In the genomic region with DNA sequence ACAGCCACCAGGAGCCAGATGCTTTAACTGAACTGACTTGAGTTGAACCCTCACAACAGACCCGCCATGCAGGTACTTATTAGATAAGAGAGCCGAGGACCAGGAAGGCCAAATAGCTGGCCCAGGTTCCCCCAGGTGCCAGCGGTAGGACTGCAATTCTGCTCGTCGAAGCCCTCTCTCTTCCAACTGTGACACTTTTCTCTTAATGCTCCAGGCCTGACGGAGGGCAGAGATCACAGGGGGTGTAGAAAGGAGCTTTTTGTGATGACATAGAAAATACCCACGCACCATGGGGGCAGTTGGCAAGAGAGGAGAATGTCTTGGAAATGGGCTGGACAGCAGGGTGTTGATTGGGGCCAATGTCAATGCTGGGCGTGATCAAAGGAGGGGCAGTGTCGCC, we compare ENCODE assay signal across 35 cellular contexts.
"Had no signal": no experiment of that assay in that cellular context is flagged by ENCODE, and none has a peak within 500 bp of the region (broad histone marks: within the 10 kb centered on the region; RNA-seq: fewer than 3 reads in every experiment).

No MANE protein-coding gene starts in this region.

- H3K4me1 Mint-ChIP-seq: activated B cell treated with CpG ODN at 0.5 μM for 24 hours; activated CD4-positive, alpha-beta T cell treated with anti-CD3 and anti-CD28 coated beads, Interleukin-2, amount 10 ng/mL, durations not matched to agents 24 days and 14 days; activated naive CD4-positive, alpha-beta T cell treated with anti-CD3 and anti-CD28 coated beads, Interleukin-2, amount 50 U/mL, for 24 hours; activated naive CD8-positive, alpha-beta T cell treated with anti-CD3 and anti-CD28 coated beads, Interleukin-2, amount 50 U/mL, for 24 hours; central memory CD8-positive, alpha-beta T cell had no signal

- H3K27ac Mint-ChIP-seq: activated B cell treated with CpG ODN at 0.5 μM for 24 hours; activated CD4-positive, alpha-beta memory T cell treated with anti-CD3 and anti-CD28 coated beads for 36 hours; activated CD4-positive, alpha-beta T cell treated with anti-CD3 and anti-CD28 coated beads, Interleukin-2, amount 10 ng/mL, durations not matched to agents 24 days and 14 days; activated CD8-positive, alpha-beta T cell treated with anti-CD3 and anti-CD28 coated beads for 36 hours; activated naive CD4-positive, alpha-beta T cell treated with anti-CD3 and anti-CD28 coated beads, Interleukin-2, amount 10 ng/mL, durations not matched to agents 7 days and 5 days; activated naive CD4-positive, alpha-beta T cell treated with anti-CD3 and anti-CD28 coated beads, Interleukin-2, amount 50 U/mL, for 24 hours; activated naive CD8-positive, alpha-beta T cell; activated naive CD8-positive, alpha-beta T cell treated with anti-CD3 and anti-CD28 coated beads, Interleukin-2, amount 10 ng/mL, durations not matched to agents 7 days and 5 days; activated naive CD8-positive, alpha-beta T cell treated with anti-CD3 and anti-CD28 coated beads, Interleukin-2, amount 50 U/mL, for 24 hours; activated T-cell treated with anti-CD3 and anti-CD28 coated beads, Interleukin-2, amount 50 U/mL, for 72 hours; activated T-helper 2 cell treated with anti-CD3 and anti-CD28 coated beads, Interferon-gamma antibody, Interleukin-2, Interleukin-4, amounts not matched to agents 10 μg/mL and 5 μg/mL and 100 μg/mL, durations not matched to agents 14 hours and 24 hours and 36 hours; T-helper 1 cell treated with Interleukin-12 subunit alpha and Interleukin-12 subunit beta and Interleukin-4 antibody, amounts not matched to agents 30 μg/mL and 1 μg/mL, for 36 hours; T-helper 2 cell treated with Interferon-gamma antibody and Interleukin-4, amounts not matched to agents 5 μg/mL and 100 μg/mL, for 36 hours had no signal

- H3K9me3 ChIP-seq: ascending aorta, breast epithelium had no signal

- H3K4me3 ChIP-seq: ascending aorta, breast epithelium had no signal

- H3K9me3 Mint-ChIP-seq: activated B cell treated with CpG ODN at 0.5 μM for 24 hours; activated CD4-positive, alpha-beta memory T cell treated with anti-CD3 and anti-CD28 coated beads for 36 hours; activated CD4-positive, alpha-beta T cell treated with anti-CD3 and anti-CD28 coated beads, Interleukin-2, amount 10 ng/mL, durations not matched to agents 24 days and 14 days; activated CD8-positive, alpha-beta T cell treated with anti-CD3 and anti-CD28 coated beads for 36 hours; activated naive CD4-positive, alpha-beta T cell treated with anti-CD3 and anti-CD28 coated beads, Interleukin-2, amount 10 ng/mL, durations not matched to agents 7 days and 5 days; activated naive CD4-positive, alpha-beta T cell treated with anti-CD3 and anti-CD28 coated beads, Interleukin-2, amount 50 U/mL, for 24 hours; activated naive CD8-positive, alpha-beta T cell treated with anti-CD3 and anti-CD28 coated beads, Interleukin-2, amount 10 ng/mL, durations not matched to agents 7 days and 5 days; activated naive CD8-positive, alpha-beta T cell treated with anti-CD3 and anti-CD28 coated beads, Interleukin-2, amount 50 U/mL, for 24 hours; activated T-cell treated with anti-CD3 and anti-CD28 coated beads, Interleukin-2, amount 50 U/mL, for 4 hours; activated T-helper 2 cell treated with anti-CD3 and anti-CD28 coated beads, Interferon-gamma antibody, Interleukin-2, Interleukin-4, amounts not matched to agents 10 μg/mL and 5 μg/mL and 100 μg/mL, durations not matched to agents 14 hours and 24 hours and 36 hours; central memory CD8-positive, alpha-beta T cell; T-helper 1 cell treated with Interleukin-12 subunit alpha and Interleukin-12 subunit beta and Interleukin-4 antibody, amounts not matched to agents 30 μg/mL and 1 μg/mL, for 36 hours; T-helper 2 cell treated with Interferon-gamma antibody and Interleukin-4, amounts not matched to agents 5 μg/mL and 100 μg/mL, for 36 hours had no signal

- ATAC-seq: activated CD8-positive, alpha-beta T cell treated with anti-CD3 and anti-CD28 coated beads for 36 hours; activated naive CD8-positive, alpha-beta T cell treated with anti-CD3 and anti-CD28 coated beads, Interleukin-2, amount 50 U/mL, for 24 hours; activated T-cell treated with anti-CD3 and anti-CD28 coated beads, Interleukin-2, amount 50 U/mL, for 4 hours; activated T-cell treated with anti-CD3 and anti-CD28 coated beads, Interleukin-2, amount 50 U/mL, for 72 hours had no signal

- H3K27me3 Mint-ChIP-seq: activated CD4-positive, alpha-beta T cell treated with anti-CD3 and anti-CD28 coated beads, Interleukin-2, amount 10 ng/mL, durations not matched to agents 24 days and 14 days; activated naive CD8-positive, alpha-beta T cell; activated naive CD8-positive, alpha-beta T cell treated with anti-CD3 and anti-CD28 coated beads, Interleukin-2, amount 50 U/mL, for 24 hours had no signal

- H3K36me3 ChIP-seq: ascending aorta, brain microvascular endothelial cell, breast epithelium had no signal

- H3K4me1 ChIP-seq: ascending aorta, breast epithelium had no signal

- H3K27ac ChIP-seq: ascending aorta, brain microvascular endothelial cell, breast epithelium, VCaP had no signal

- DNase-seq: activated B cell treated with CpG ODN at 0.5 μM for 24 hours; activated CD4-positive, alpha-beta memory T cell treated with anti-CD3 and anti-CD28 coated beads for 36 hours; activated CD4-positive, alpha-beta T cell treated with anti-CD3 and anti-CD28 coated beads for 4 hours; activated CD4-positive, alpha-beta T cell treated with anti-CD3 and anti-CD28 coated beads, Interleukin-2, amount 10 ng/mL, durations not matched to agents 24 days and 14 days; activated CD4-positive, alpha-beta T cell treated with anti-CD3 and anti-CD28 coated beads, Interleukin-2, amount 50 U/mL, for 1 hour; activated CD4-positive, alpha-beta T cell treated with anti-CD3 and anti-CD28 coated beads, Interleukin-2, amount 50 U/mL, for 4 hours; activated CD4-positive, CD25-positive, alpha-beta regulatory T cell treated with anti-CD3 and anti-CD28 coated beads, Interleukin-2, amount 50 U/mL, for 72 hours; activated CD8-positive, alpha-beta memory T cell treated with anti-CD3 and anti-CD28 coated beads, Interleukin-2, amount 50 U/mL, for 4 hours; activated CD8-positive, alpha-beta T cell treated with anti-CD3 and anti-CD28 coated beads for 36 hours; activated effector memory CD4-positive, alpha-beta T cell treated with Interleukin-2 at 50 U/mL for 16 hours; activated gamma-delta T cell; activated naive CD4-positive, alpha-beta T cell treated with anti-CD3 and anti-CD28 coated beads, Interleukin-2, amount 10 ng/mL, durations not matched to agents 7 days and 5 days; activated naive CD4-positive, alpha-beta T cell treated with Interleukin-2 at 50 U/mL for 16 hours; activated naive CD8-positive, alpha-beta T cell treated with anti-CD3 and anti-CD28 coated beads, Interleukin-2, amount 10 ng/mL, durations not matched to agents 7 days and 5 days; activated naive CD8-positive, alpha-beta T cell treated with anti-CD3 and anti-CD28 coated beads, Interleukin-2, amount 50 U/mL, for 24 hours; activated T-cell treated with anti-CD3 and anti-CD28 coated beads for 4 hours; activated T-cell treated with anti-CD3 and anti-CD28 coated beads, Interleukin-2, amount 50 U/mL, for 1 hour; activated T-cell treated with anti-CD3 and anti-CD28 coated beads, Interleukin-2, amount 50 U/mL, for 4 hours; activated T-cell treated with anti-CD3 and anti-CD28 coated beads, Interleukin-2, amount 50 U/mL, for 72 hours; amygdala; anterior cingulate cortex; brain microvascular endothelial cell; cerebellar nuclear complex; T-helper 1 cell; T-helper 2 cell; T-helper 9 cell had no signal

- H3K4me3 Mint-ChIP-seq: activated B cell treated with CpG ODN at 0.5 μM for 24 hours; activated CD4-positive, alpha-beta memory T cell treated with anti-CD3 and anti-CD28 coated beads for 36 hours; activated CD4-positive, alpha-beta T cell treated with anti-CD3 and anti-CD28 coated beads, Interleukin-2, amount 10 ng/mL, durations not matched to agents 24 days and 14 days; activated CD8-positive, alpha-beta T cell treated with anti-CD3 and anti-CD28 coated beads for 36 hours; activated naive CD4-positive, alpha-beta T cell treated with anti-CD3 and anti-CD28 coated beads, Interleukin-2, amount 10 ng/mL, durations not matched to agents 7 days and 5 days; activated naive CD4-positive, alpha-beta T cell treated with anti-CD3 and anti-CD28 coated beads, Interleukin-2, amount 50 U/mL, for 24 hours; activated naive CD8-positive, alpha-beta T cell; activated naive CD8-positive, alpha-beta T cell treated with anti-CD3 and anti-CD28 coated beads, Interleukin-2, amount 10 ng/mL, durations not matched to agents 7 days and 5 days; activated naive CD8-positive, alpha-beta T cell treated with anti-CD3 and anti-CD28 coated beads, Interleukin-2, amount 50 U/mL, for 24 hours; activated T-cell treated with anti-CD3 and anti-CD28 coated beads, Interleukin-2, amount 50 U/mL, for 4 hours; activated T-cell treated with anti-CD3 and anti-CD28 coated beads, Interleukin-2, amount 50 U/mL, for 72 hours; central memory CD8-positive, alpha-beta T cell; T-helper 1 cell treated with Interleukin-12 subunit alpha and Interleukin-12 subunit beta and Interleukin-4 antibody, amounts not matched to agents 30 μg/mL and 1 μg/mL, for 36 hours; T-helper 2 cell treated with Interferon-gamma antibody and Interleukin-4, amounts not matched to agents 5 μg/mL and 100 μg/mL, for 36 hours had no signal

- H3K36me3 Mint-ChIP-seq: activated CD4-positive, alpha-beta memory T cell treated with anti-CD3 and anti-CD28 coated beads for 36 hours; activated naive CD4-positive, alpha-beta T cell treated with anti-CD3 and anti-CD28 coated beads, Interleukin-2, amount 50 U/mL, for 24 hours; activated naive CD8-positive, alpha-beta T cell; activated naive CD8-positive, alpha-beta T cell treated with anti-CD3 and anti-CD28 coated beads, Interleukin-2, amount 10 ng/mL, durations not matched to agents 7 days and 5 days had no signal

- H3K27me3 ChIP-seq: ascending aorta, brain microvascular endothelial cell, breast epithelium had no signal
